ENCODE assay signal across 17 cellular contexts in the genomic region with DNA sequence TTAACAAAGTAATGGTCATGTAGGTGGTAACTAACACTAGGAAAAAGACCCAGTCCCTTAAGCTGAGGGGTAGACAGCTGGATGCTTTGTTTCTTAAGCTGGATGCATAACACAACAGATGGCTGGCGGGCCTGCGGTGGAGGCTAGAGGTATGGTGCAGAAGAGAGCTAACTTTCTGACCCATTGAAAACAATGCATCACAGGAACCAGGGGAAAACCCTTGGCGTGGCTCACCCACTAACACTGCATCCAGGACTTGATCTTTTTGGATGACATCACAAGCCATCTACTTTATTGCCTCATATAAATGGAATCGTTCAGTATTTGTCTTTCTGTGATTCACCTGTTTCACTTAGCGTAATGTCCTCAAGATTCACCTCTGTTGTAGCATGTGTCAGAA.
A peak's percentile ranks its signal among the peaks of the same experiment; 100 is the strongest.
DNase-seq lines count a peak whose midpoint lies in the region; ATAC-seq and TF ChIP-seq lines count a peak whose summit lies in the region.
"Had no signal": no experiment of that assay in that cellular context is flagged by ENCODE, and none has a peak within 500 bp of the region (broad histone marks: within the 10 kb centered on the region; RNA-seq: fewer than 3 reads in every experiment).

No MANE protein-coding gene starts in this region.

- H3K36me3 ChIP-seq in GM23338 (ENCODE audit: insufficient read depth) (no peaks in the 10 kb centered on the region), psoas muscle (ENCODE audit: insufficient read depth in 1 of 2, low read depth in 1 of 2) (peaks cover 4 to 21% of the 10 kb centered on the region in 2 donors)

- H3K4me3 Mint-ChIP-seq in activated CD8-positive, alpha-beta T cell treated with anti-CD3 and anti-CD28 coated beads for 36 hours, result no peak overlapping the region
- H3K4me3 Mint-ChIP-seq in activated CD8-positive, alpha-beta T cell treated with anti-CD3 and anti-CD28 coated beads, Interleukin-2, amount 10 ng/mL, durations not matched to agents 7 days and 5 days, result no peak overlapping the region
- H3K4me3 Mint-ChIP-seq in GM23338, result no peak overlapping the region
- no peak overlapping the region for H3K4me3 Mint-ChIP-seq in activated T-helper 17 cell treated with anti-CD3 and anti-CD28 coated beads, Interleukin-2, amount 50 U/mL, for 72 hours
- H3K4me3 Mint-ChIP-seq: IgD-negative memory B cell had no signal

- no peak for TF ChIP-seq CTCF in activated CD8-positive, alpha-beta T cell treated with anti-CD3 and anti-CD28 coated beads for 36 hours (IDR thresholded peaks at IDR 0.05)
- TF ChIP-seq CTCF in GM23338 (conservative IDR thresholded peaks at IDR 0.05; ENCODE audit: low read depth in 2 of 2) (no peak), psoas muscle (IDR thresholded peaks at IDR 0.05) (no peak)

- H3K4me1 ChIP-seq in GM23338 (ENCODE audit: insufficient read depth), result peaks cover 5% of the 10 kb centered on the region
- peaks cover 13% of the 10 kb centered on the region for H3K4me1 ChIP-seq in psoas muscle
- H3K4me1 ChIP-seq: A549 had no signal

- no peak overlapping the region for H3K27ac ChIP-seq in GM23338 (ENCODE audit: low read depth)
- peak overlapping the region; percentile 58 for H3K27ac ChIP-seq in psoas muscle
- H3K27ac ChIP-seq: A549, C4-2B had no signal

- peaks cover 28% of the 10 kb centered on the region for H3K36me3 Mint-ChIP-seq in activated CD8-positive, alpha-beta T cell treated with anti-CD3 and anti-CD28 coated beads for 36 hours (ENCODE audit: low read depth)
- peaks cover 27% of the 10 kb centered on the region for H3K36me3 Mint-ChIP-seq in activated CD8-positive, alpha-beta T cell treated with anti-CD3 and anti-CD28 coated beads, Interleukin-2, amount 10 ng/mL, durations not matched to agents 7 days and 5 days (ENCODE audit: low read depth)
- peaks cover 7% of the 10 kb centered on the region; the same call in 2 of the 3 replicates for H3K36me3 Mint-ChIP-seq in GM23338 (ENCODE audit: low read depth)
- peaks cover 40% of the 10 kb centered on the region for H3K36me3 Mint-ChIP-seq in activated T-helper 17 cell treated with anti-CD3 and anti-CD28 coated beads, Interleukin-2, amount 50 U/mL, for 72 hours (ENCODE audit: low read depth)

- H2AFZ ChIP-seq in GM23338, result no peak overlapping the region

- no peak overlapping the region for H3K4me3 ChIP-seq in GM23338
- no peak overlapping the region for H3K4me3 ChIP-seq in psoas muscle
- H3K4me3 ChIP-seq: A549 had no signal

- no peaks in the 10 kb centered on the region for H3F3A ChIP-seq in GM23338 (replicated peaks; ENCODE audit: low read depth)

- peak; percentile 67 for ATAC-seq in activated CD8-positive, alpha-beta T cell treated with anti-CD3 and anti-CD28 coated beads for 36 hours
- ATAC-seq in activated CD8-positive, alpha-beta T cell treated with anti-CD3 and anti-CD28 coated beads, Interleukin-2, amount 10 ng/mL, durations not matched to agents 7 days and 5 days, result no peak
- ATAC-seq in GM23338 (peak; percentile 39; the same call in 2 of the 3 replicates), psoas muscle (peak; percentile 31 to 61 (median 44)), GM18870 (IDR thresholded peaks at IDR 0.05; ENCODE audit: unreplicated experiment) (no peak)
- peak; percentile 87 for ATAC-seq in activated T-helper 17 cell treated with anti-CD3 and anti-CD28 coated beads, Interleukin-2, amount 50 U/mL, for 72 hours (replicated peaks)
- ATAC-seq: A549 had no signal

- 80 to 85% (median 82%) methylated on average over 5 of the region's 5 CpGs for WGBS in psoas muscle, 3 donors

- CTCF ChIA-PET in activated CD8-positive, alpha-beta T cell treated with anti-CD3 and anti-CD28 coated beads for 36 hours (lab: Charles Lee), result interaction anchor here (1.6 kb wide), 1 partner anchor 186 kb away, joined by 5 read pairs; no protein-coding TSS in a partner anchor
- CTCF ChIA-PET in activated CD8-positive, alpha-beta T cell treated with anti-CD3 and anti-CD28 coated beads, Interleukin-2, amount 10 ng/mL, durations not matched to agents 7 days and 5 days (lab: Charles Lee), result no interaction called here

- H3K27ac Mint-ChIP-seq in activated CD8-positive, alpha-beta T cell treated with anti-CD3 and anti-CD28 coated beads for 36 hours, result no peak overlapping the region
- H3K27ac Mint-ChIP-seq in activated CD8-positive, alpha-beta T cell treated with anti-CD3 and anti-CD28 coated beads, Interleukin-2, amount 10 ng/mL, durations not matched to agents 7 days and 5 days, result no peak overlapping the region
- H3K27ac Mint-ChIP-seq in GM23338, result no peak overlapping the region
- no peak overlapping the region for H3K27ac Mint-ChIP-seq in activated T-helper 17 cell treated with anti-CD3 and anti-CD28 coated beads, Interleukin-2, amount 50 U/mL, for 72 hours
- H3K27ac Mint-ChIP-seq: IgD-negative memory B cell had no signal

- no peaks in the 10 kb centered on the region for H3K9me2 ChIP-seq in GM23338 (ENCODE audit: insufficient read depth)

- POLR2A ChIA-PET in activated CD8-positive, alpha-beta T cell treated with anti-CD3 and anti-CD28 coated beads for 36 hours (lab: Charles Lee), result no interaction called here
- POLR2A ChIA-PET in activated CD8-positive, alpha-beta T cell treated with anti-CD3 and anti-CD28 coated beads, Interleukin-2, amount 10 ng/mL, durations not matched to agents 7 days and 5 days (lab: Charles Lee), result no interaction called here

- no peaks in the 10 kb centered on the region for H3K79me2 ChIP-seq in GM23338 (replicated peaks; ENCODE audit: insufficient read depth)

- no peaks in the 10 kb centered on the region for H3K9me3 Mint-ChIP-seq in activated CD8-positive, alpha-beta T cell treated with anti-CD3 and anti-CD28 coated beads for 36 hours
- peaks cover 17% of the 10 kb centered on the region for H3K9me3 Mint-ChIP-seq in activated CD8-positive, alpha-beta T cell treated with anti-CD3 and anti-CD28 coated beads, Interleukin-2, amount 10 ng/mL, durations not matched to agents 7 days and 5 days (ENCODE audit: insufficient read depth)
- no peaks in the 10 kb centered on the region; the same call in 2 of the 3 replicates for H3K9me3 Mint-ChIP-seq in GM23338
- H3K9me3 Mint-ChIP-seq in activated T-helper 17 cell treated with anti-CD3 and anti-CD28 coated beads, Interleukin-2, amount 50 U/mL, for 72 hours, result no peaks in the 10 kb centered on the region
- H3K9me3 Mint-ChIP-seq: IgD-negative memory B cell had no signal

- H3K27me3 ChIP-seq in GM23338 (ENCODE audit: insufficient read depth), result no peaks in the 10 kb centered on the region
- no peaks in the 10 kb centered on the region for H3K27me3 ChIP-seq in psoas muscle (ENCODE audit: insufficient read depth in 3 of 3, low read length in 2 of 3)

- no peaks in the 10 kb centered on the region for H3K9me3 ChIP-seq in psoas muscle
- H3K9me3 ChIP-seq: A549 had no signal

- H3K4me2 ChIP-seq in GM23338, result no peak overlapping the region
- H3K4me2 ChIP-seq: A549 had no signal

- H4K20me1 ChIP-seq in GM23338 (replicated peaks; ENCODE audit: insufficient read depth), result no peaks in the 10 kb centered on the region; the same call in 1 of the 2 replicates

- intact Hi-C loops in activated CD8-positive, alpha-beta T cell treated with anti-CD3 and anti-CD28 coated beads for 36 hours (cut with micrococcal nuclease), result no loop called here
- intact Hi-C loops in psoas muscle (cut with DNase I), result no loop called here

- DNase-seq in activated CD8-positive, alpha-beta T cell treated with anti-CD3 and anti-CD28 coated beads for 36 hours, result peak; percentile 48
- no peak for DNase-seq in activated CD8-positive, alpha-beta T cell treated with anti-CD3 and anti-CD28 coated beads, Interleukin-2, amount 10 ng/mL, durations not matched to agents 7 days and 5 days
- DNase-seq in GM23338 (ENCODE audit: low spot score) (no peak), psoas muscle (no peak), NCI-H128 (lab: John Stamatoyannopoulos, UW; ENCODE audit: unreplicated experiment) (no peak)
- DNase-seq: COR-L47, DMS53, GOT3, NCI-H1417, NCI-H1930, NCI-H2171, RPMI8226 had no signal

- H3K4me1 Mint-ChIP-seq in activated CD8-positive, alpha-beta T cell treated with anti-CD3 and anti-CD28 coated beads for 36 hours (ENCODE audit: low read depth), result peaks cover 22% of the 10 kb centered on the region
- H3K4me1 Mint-ChIP-seq in activated CD8-positive, alpha-beta T cell treated with anti-CD3 and anti-CD28 coated beads, Interleukin-2, amount 10 ng/mL, durations not matched to agents 7 days and 5 days (ENCODE audit: low read depth), result peaks cover 8% of the 10 kb centered on the region
- peaks cover 8% of the 10 kb centered on the region for H3K4me1 Mint-ChIP-seq in GM23338
- H3K4me1 Mint-ChIP-seq in activated T-helper 17 cell treated with anti-CD3 and anti-CD28 coated beads, Interleukin-2, amount 50 U/mL, for 72 hours, result peaks cover 8% of the 10 kb centered on the region
- H3K4me1 Mint-ChIP-seq: IgD-negative memory B cell had no signal

- H3K27me3 Mint-ChIP-seq in activated CD8-positive, alpha-beta T cell treated with anti-CD3 and anti-CD28 coated beads for 36 hours, result no peaks in the 10 kb centered on the region
- H3K27me3 Mint-ChIP-seq in activated CD8-positive, alpha-beta T cell treated with anti-CD3 and anti-CD28 coated beads, Interleukin-2, amount 10 ng/mL, durations not matched to agents 7 days and 5 days (ENCODE audit: low read depth), result no peaks in the 10 kb centered on the region
- H3K27me3 Mint-ChIP-seq in GM23338 (ENCODE audit: insufficient read depth, low read depth, poor library complexity), result no peaks in the 10 kb centered on the region
- H3K27me3 Mint-ChIP-seq in activated T-helper 17 cell treated with anti-CD3 and anti-CD28 coated beads, Interleukin-2, amount 50 U/mL, for 72 hours, result no peaks in the 10 kb centered on the region
- H3K27me3 Mint-ChIP-seq: IgD-negative memory B cell had no signal

TF ChIP-seq in GM23338, 12 proteins besides CTCF, POLR2A, EP300 and RAD21:
- TF ChIP-seq ZNF331 (CRISPR knock-in tag; IDR thresholded peaks at IDR 0.05; ENCODE audit: low read depth), result no peak

Comparison
In these comparisons a context has a peak if more than half of its experiments do, and no peak if none do; other contexts are left out.
1. ATAC-seq: peak in activated CD8-positive, alpha-beta T cell treated with anti-CD3 and anti-CD28 coated beads for 36 hours (single experiment), GM23338 (single experiment), activated T-helper 17 cell treated with anti-CD3 and anti-CD28 coated beads, Interleukin-2, amount 50 U/mL, for 72 hours (single experiment) and psoas muscle (4 of 4); none in activated CD8-positive, alpha-beta T cell treated with anti-CD3 and anti-CD28 coated beads, Interleukin-2, amount 10 ng/mL, durations not matched to agents 7 days and 5 days (single experiment) and GM18870 (single experiment).